8 cellular contexts compared by ENCODE assay signal in the genomic region with DNA sequence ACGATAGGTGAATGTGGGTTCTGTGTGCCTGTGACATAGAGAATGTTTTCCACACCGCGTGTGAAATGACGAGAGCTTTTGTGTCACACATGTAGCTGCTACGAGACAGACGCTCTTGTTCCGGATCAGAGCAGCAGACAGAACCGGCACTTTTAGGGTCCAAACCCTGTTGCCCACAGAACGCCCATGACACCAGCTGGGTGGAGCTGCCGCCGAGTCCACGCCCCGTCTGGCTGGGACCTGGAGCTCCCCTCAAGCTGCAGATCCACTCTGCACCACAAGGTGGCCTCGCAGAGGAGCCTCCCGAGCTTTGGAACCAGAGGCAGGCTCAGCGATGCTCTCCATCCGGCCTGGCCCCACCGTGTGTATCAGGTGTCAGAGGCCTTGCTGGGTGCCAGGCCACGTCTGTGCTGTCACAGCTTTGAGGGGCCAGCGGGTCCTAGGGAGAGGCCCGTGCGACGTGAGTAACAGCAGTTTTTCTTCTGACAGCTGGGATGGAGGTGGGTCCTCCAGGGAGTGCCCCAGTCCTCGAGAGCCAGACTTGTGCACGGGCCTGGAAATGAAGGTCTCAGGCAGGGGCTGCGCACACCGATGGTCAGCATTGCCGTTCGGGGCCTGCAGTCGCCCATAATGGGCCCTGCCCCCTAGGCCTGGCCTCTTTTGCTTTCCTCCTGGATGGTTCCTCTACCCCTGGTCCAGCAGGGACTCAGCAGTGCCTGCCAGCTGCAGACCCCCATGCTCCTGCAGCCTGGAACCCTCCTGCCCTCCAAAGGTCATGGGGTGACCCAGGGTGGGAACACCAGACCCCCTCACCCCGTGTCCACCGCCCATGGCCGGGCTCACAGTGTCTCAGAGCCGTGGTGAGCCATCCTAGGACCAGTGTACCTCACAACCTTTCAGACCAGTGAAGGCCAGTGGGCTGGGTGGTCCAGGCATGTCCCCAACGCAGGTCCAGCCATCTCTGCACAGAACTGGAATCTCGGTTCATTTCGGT. TPM values are rescaled to one million over a fixed set of nuclear protein-coding genes. Genes with fewer than 3 reads are reported as not detected.
A peak's percentile ranks its signal among the peaks of the same experiment; 100 is the strongest.
DNase-seq lines count a peak whose midpoint lies in the region; ATAC-seq and TF ChIP-seq lines count a peak whose summit lies in the region.

No MANE protein-coding gene starts in this region.

- H3K4me1 Mint-ChIP-seq in CD4-positive, alpha-beta T cell (ENCODE audit: low read depth): peaks cover 7% of the 10 kb centered on the region
- H3K4me1 Mint-ChIP-seq in activated CD4-positive, alpha-beta memory T cell treated with anti-CD3 and anti-CD28 coated beads, Interleukin-2, amount 10 ng/mL, durations not matched to agents 7 days and 5 days: peaks cover 9% of the 10 kb centered on the region

- H3K27me3 Mint-ChIP-seq in CD4-positive, alpha-beta T cell: peaks cover 7% of the 10 kb centered on the region
- H3K27me3 Mint-ChIP-seq in activated CD4-positive, alpha-beta memory T cell treated with anti-CD3 and anti-CD28 coated beads, Interleukin-2, amount 10 ng/mL, durations not matched to agents 7 days and 5 days: no peaks in the 10 kb centered on the region

- TF ChIP-seq CTCF in CD4-positive, alpha-beta T cell (IDR thresholded peaks at IDR 0.05): peak; percentile 91

- no peaks in the 10 kb centered on the region for H3K9me3 ChIP-seq in CD4-positive, alpha-beta T cell (ENCODE audit: control insufficient read depth, low read length)

- H3K27ac Mint-ChIP-seq in CD4-positive, alpha-beta T cell: no peak overlapping the region
- no peak overlapping the region for H3K27ac Mint-ChIP-seq in activated CD4-positive, alpha-beta memory T cell treated with anti-CD3 and anti-CD28 coated beads, Interleukin-2, amount 10 ng/mL, durations not matched to agents 7 days and 5 days

- intact Hi-C loops in CD4-positive, alpha-beta T cell (cut with DNase I, micrococcal nuclease): loop anchor here (1.0 to 2.0 kb wide), 4 partner anchors 30 to 242 kb away; a partner anchor contains a TSS

- CTCF ChIA-PET in CD4-positive, alpha-beta T cell (lab: Charles Lee): interaction anchor here (0.6 to 1.2 kb wide), 4 partner anchors 21 to 236 kb away, joined by 3 to 19 read pairs (median 3); a partner anchor contains a TSS
- CTCF ChIA-PET in activated CD4-positive, alpha-beta memory T cell treated with anti-CD3 and anti-CD28 coated beads, Interleukin-2, amount 10 ng/mL, durations not matched to agents 7 days and 5 days (lab: Charles Lee): interaction anchor here (0.5 to 1.7 kb wide), 20 partner anchors 10 to 1383 kb away, joined by 3 to 22 read pairs (median 4); a partner anchor contains a TSS

- H3K9me3 Mint-ChIP-seq in CD4-positive, alpha-beta T cell: no peaks in the 10 kb centered on the region
- no peaks in the 10 kb centered on the region for H3K9me3 Mint-ChIP-seq in activated CD4-positive, alpha-beta memory T cell treated with anti-CD3 and anti-CD28 coated beads, Interleukin-2, amount 10 ng/mL, durations not matched to agents 7 days and 5 days

- peak; percentile 98 for ATAC-seq in CD4-positive, alpha-beta T cell (ENCODE audit: poor library complexity)
- ATAC-seq in GM19372 (IDR thresholded peaks at IDR 0.05; ENCODE audit: low read depth, unreplicated experiment) (peak; percentile 88), HG03460 (IDR thresholded peaks at IDR 0.05; ENCODE audit: unreplicated experiment) (peak; percentile 73)

- H3K27ac ChIP-seq in CD4-positive, alpha-beta T cell (ENCODE audit: low read depth, low read length): no peak overlapping the region

- H3K27me3 ChIP-seq in CD4-positive, alpha-beta T cell (ENCODE audit: control insufficient read depth, insufficient read depth, low read length): peaks cover 5% of the 10 kb centered on the region

- peak overlapping the region; percentile 34 for H3K4me3 Mint-ChIP-seq in CD4-positive, alpha-beta T cell
- H3K4me3 Mint-ChIP-seq in activated CD4-positive, alpha-beta memory T cell treated with anti-CD3 and anti-CD28 coated beads, Interleukin-2, amount 10 ng/mL, durations not matched to agents 7 days and 5 days: no peak overlapping the region

- no peaks in the 10 kb centered on the region for H3K36me3 Mint-ChIP-seq in CD4-positive, alpha-beta T cell (ENCODE audit: low read depth)
- no peaks in the 10 kb centered on the region for H3K36me3 Mint-ChIP-seq in activated CD4-positive, alpha-beta memory T cell treated with anti-CD3 and anti-CD28 coated beads, Interleukin-2, amount 10 ng/mL, durations not matched to agents 7 days and 5 days (ENCODE audit: low read depth)

- POLR2A ChIA-PET in CD4-positive, alpha-beta T cell (lab: Charles Lee): interaction anchor here (0.5 to 1.5 kb wide), 3 partner anchors 30 to 426 kb away, joined by 3 to 25 read pairs (median 7); a partner anchor contains a TSS
- POLR2A ChIA-PET in activated CD4-positive, alpha-beta memory T cell treated with anti-CD3 and anti-CD28 coated beads, Interleukin-2, amount 10 ng/mL, durations not matched to agents 7 days and 5 days (lab: Charles Lee): interaction anchor here (1.1 to 1.5 kb wide), 2 partner anchors 30 to 133 kb away, joined by 3 to 11 read pairs; a partner anchor contains a TSS

- peak; percentile 79 to 88 (median 83) for DNase-seq in CD4-positive, alpha-beta T cell
- peak; percentile 97 for DNase-seq in NCI-H748 (lab: John Stamatoyannopoulos, UW; ENCODE audit: unreplicated experiment)
- DNase-seq in activated CD4-positive, alpha-beta memory T cell treated with anti-CD3 and anti-CD28 coated beads, Interleukin-2, amount 10 ng/mL, durations not matched to agents 7 days and 5 days: peak; percentile 90
- peak; percentile 92 for DNase-seq in ecto neural progenitor cell (ENCODE audit: low spot score)
- peak; percentile 81 to 90 for DNase-seq in lung microvascular endothelial cell (ENCODE audit: low read depth in 2 of 2)
- peak; percentile 72 to 84 (median 77) for DNase-seq in stimulated activated CD4-positive, alpha-beta T cell treated with anti-CD3 and anti-CD28 coated beads, TNF-alpha, amount 100 ng/mL, for 48 hours (ENCODE audit: low read depth in 3 of 3)

RNA-seq across cellular contexts. Expression of a gene that starts 2.5 kb away (rescaled TPM):
- total RNA-seq in CD4-positive, alpha-beta T cell: under 1 TPM in 1 of 2 experiments, not detected in 1; 0.14 TPM
- not detected for total RNA-seq in activated CD4-positive, alpha-beta memory T cell treated with anti-CD3 and anti-CD28 coated beads, Interleukin-2, amount 10 ng/mL, durations not matched to agents 7 days and 5 days
- total RNA-seq in lung microvascular endothelial cell: not detected in 2 replicates

RNA-seq across cellular contexts. Expression of a gene that starts 29.2 kb away (rescaled TPM):
- total RNA-seq in CD4-positive, alpha-beta T cell: 1 to 10 TPM; 1.9 to 2.8 TPM
- total RNA-seq in activated CD4-positive, alpha-beta memory T cell treated with anti-CD3 and anti-CD28 coated beads, Interleukin-2, amount 10 ng/mL, durations not matched to agents 7 days and 5 days: 1 to 10 TPM; 5.6 to 6.5 TPM
- total RNA-seq in lung microvascular endothelial cell: 3.1 and 4.8 TPM in 2 replicates

RNA-seq across cellular contexts. Expression of a gene that starts 29.3 kb away (rescaled TPM):
- 100 to 1,000 TPM; 244 to 245 TPM for total RNA-seq in CD4-positive, alpha-beta T cell
- total RNA-seq in activated CD4-positive, alpha-beta memory T cell treated with anti-CD3 and anti-CD28 coated beads, Interleukin-2, amount 10 ng/mL, durations not matched to agents 7 days and 5 days: 100 to 1,000 TPM; 144 to 150 TPM
- 95.0 and 95.9 TPM in 2 replicates for total RNA-seq in lung microvascular endothelial cell
